7 cellular contexts compared by ENCODE assay signal in the genomic region with DNA sequence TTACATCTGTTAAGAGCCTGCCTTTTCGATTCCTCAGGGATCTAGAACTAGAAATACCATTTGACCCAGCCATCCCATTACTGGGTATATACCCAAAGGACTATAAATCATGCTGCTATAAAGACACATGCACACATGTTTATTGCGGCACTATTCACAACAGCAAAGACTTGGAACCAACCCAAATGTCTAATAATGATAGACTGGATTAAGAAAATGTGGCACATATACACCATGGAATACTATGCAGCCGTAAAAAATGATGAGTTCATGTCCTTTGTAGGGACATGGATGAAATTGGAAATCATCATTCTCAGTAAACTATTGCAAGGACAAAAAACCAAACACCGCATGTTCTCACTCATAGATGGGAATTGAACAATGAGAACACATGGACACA. TPM values are rescaled to one million over a fixed set of nuclear protein-coding genes. Genes with fewer than 3 reads are reported as not detected.
DNase-seq lines count a peak whose midpoint lies in the region; ATAC-seq and TF ChIP-seq lines count a peak whose summit lies in the region.
"Not testable (repeated sequence)": the region's sequence is repeated elsewhere in the genome, so short reads cannot be mapped to it uniquely, and the experiment has no call there.

No MANE protein-coding gene starts in this region.

- H3K4me2 ChIP-seq in DND-41 (ENCODE audit: insufficient read depth, low read length), result peak overlapping the region; percentile 87; the same call in 1 of the 2 replicates
- H3K4me2 ChIP-seq in PC-3 (ENCODE audit: low read length), result peak overlapping the region; percentile 99
- H3K4me2 ChIP-seq in smooth muscle cell, result peak overlapping the region; percentile 89

- POLR2A ChIA-PET in PC-3 (lab: Charles Lee; ENCODE audit: unreplicated experiment), result not testable (repeated sequence)

- H3K9ac ChIP-seq in DND-41 (ENCODE audit: low read depth, low read length); PC-3 (ENCODE audit: low read length); smooth muscle cell (ENCODE audit: low read depth): not testable (repeated sequence)

- DNase-seq in DND-41; PC-3; activated CD4-positive, alpha-beta T cell treated with anti-CD3 and anti-CD28 coated beads, Interleukin-2, amount 10 ng/mL, durations not matched to agents 24 days and 14 days; activated naive CD4-positive, alpha-beta T cell treated with anti-CD3 and anti-CD28 coated beads, Interleukin-2, amount 10 ng/mL, durations not matched to agents 7 days and 5 days; chondrocyte (ENCODE audit: low spot score); mesothelial cell of epicardium (ENCODE audit: low spot score in 2 of 2, unreplicated experiment in 2 of 2); smooth muscle cell (lab: John Stamatoyannopoulos, UW; ENCODE audit: unreplicated experiment): not testable (repeated sequence)

- H3K27ac ChIP-seq in DND-41 (ENCODE audit: low read length); PC-3 (ENCODE audit: low read length); smooth muscle cell (ENCODE audit: low read depth): not testable (repeated sequence)

- not testable (repeated sequence) for H3K9me2 ChIP-seq in PC-3 (replicated peaks; ENCODE audit: low read length)

- H3K27me3 Mint-ChIP-seq in activated CD4-positive, alpha-beta T cell treated with anti-CD3 and anti-CD28 coated beads, Interleukin-2, amount 10 ng/mL, durations not matched to agents 24 days and 14 days; activated naive CD4-positive, alpha-beta T cell treated with anti-CD3 and anti-CD28 coated beads, Interleukin-2, amount 10 ng/mL, durations not matched to agents 7 days and 5 days; chondrocyte (ENCODE audit: low read depth); mesothelial cell of epicardium (ENCODE audit: low read depth): not testable (repeated sequence)

- not testable (repeated sequence) for H3K4me3 ChIP-seq in DND-41 (ENCODE audit: low read depth in 1 of 2, low read length in 2 of 2); smooth muscle cell
- H3K4me3 ChIP-seq in PC-3 (ENCODE audit: low read length), result peak overlapping the region; percentile 81

- peaks cover 31% of the 10 kb centered on the region for H3K4me1 Mint-ChIP-seq in activated CD4-positive, alpha-beta T cell treated with anti-CD3 and anti-CD28 coated beads, Interleukin-2, amount 10 ng/mL, durations not matched to agents 24 days and 14 days
- peaks cover 47% of the 10 kb centered on the region for H3K4me1 Mint-ChIP-seq in activated naive CD4-positive, alpha-beta T cell treated with anti-CD3 and anti-CD28 coated beads, Interleukin-2, amount 10 ng/mL, durations not matched to agents 7 days and 5 days
- peaks cover 37% of the 10 kb centered on the region for H3K4me1 Mint-ChIP-seq in chondrocyte (ENCODE audit: low read depth)
- peaks cover 25% of the 10 kb centered on the region for H3K4me1 Mint-ChIP-seq in mesothelial cell of epicardium

- peaks cover 18% of the 10 kb centered on the region for H3F3A ChIP-seq in PC-3 (ENCODE audit: low read length, unreplicated experiment)
- H3F3A ChIP-seq in smooth muscle cell (ENCODE audit: low read depth), result not testable (repeated sequence)

- 89% methylated on average over 3 of the region's 4 CpGs for WGBS in smooth muscle cell (ENCODE audit: low lambda C conversion rate)

- peak overlapping the region; percentile 51 for H3K27ac Mint-ChIP-seq in activated CD4-positive, alpha-beta T cell treated with anti-CD3 and anti-CD28 coated beads, Interleukin-2, amount 10 ng/mL, durations not matched to agents 24 days and 14 days
- H3K27ac Mint-ChIP-seq in activated naive CD4-positive, alpha-beta T cell treated with anti-CD3 and anti-CD28 coated beads, Interleukin-2, amount 10 ng/mL, durations not matched to agents 7 days and 5 days, result peak overlapping the region; percentile 76
- H3K27ac Mint-ChIP-seq in chondrocyte (ENCODE audit: unreplicated experiment), result peak overlapping the region; percentile 51
- H3K27ac Mint-ChIP-seq in mesothelial cell of epicardium, result not testable (repeated sequence)

- not testable (repeated sequence) for H4K20me1 ChIP-seq in DND-41 (ENCODE audit: insufficient read depth, low read length); PC-3 (ENCODE audit: low read length); smooth muscle cell (ENCODE audit: low read depth)

- H3K79me2 ChIP-seq in DND-41 (ENCODE audit: insufficient read depth, low read length) (peaks cover 12% of the 10 kb centered on the region), PC-3 (ENCODE audit: low read length) (peaks cover 15% of the 10 kb centered on the region)
- H3K79me2 ChIP-seq in smooth muscle cell (ENCODE audit: low read depth), result not testable (repeated sequence)

- CTCF ChIA-PET in PC-3 (lab: Charles Lee); activated naive CD4-positive, alpha-beta T cell treated with anti-CD3 and anti-CD28 coated beads, Interleukin-2, amount 10 ng/mL, durations not matched to agents 7 days and 5 days (lab: Charles Lee): not testable (repeated sequence)

- H2AFZ ChIP-seq in DND-41 (ENCODE audit: low read depth, low read length); PC-3 (ENCODE audit: low read length); smooth muscle cell (ENCODE audit: low read depth): not testable (repeated sequence)

- peak overlapping the region; percentile 94 for H3K4me3 Mint-ChIP-seq in activated CD4-positive, alpha-beta T cell treated with anti-CD3 and anti-CD28 coated beads, Interleukin-2, amount 10 ng/mL, durations not matched to agents 24 days and 14 days
- H3K4me3 Mint-ChIP-seq in activated naive CD4-positive, alpha-beta T cell treated with anti-CD3 and anti-CD28 coated beads, Interleukin-2, amount 10 ng/mL, durations not matched to agents 7 days and 5 days, result peak overlapping the region; percentile 93
- peak overlapping the region; percentile 89 for H3K4me3 Mint-ChIP-seq in chondrocyte (ENCODE audit: unreplicated experiment)
- peak overlapping the region; percentile 91 for H3K4me3 Mint-ChIP-seq in mesothelial cell of epicardium

- H3K27me3 ChIP-seq in DND-41 (ENCODE audit: insufficient read depth, low read length, poor library complexity); PC-3 (ENCODE audit: low read length); smooth muscle cell (ENCODE audit: low read depth): not testable (repeated sequence)

- H3K9me3 Mint-ChIP-seq in activated CD4-positive, alpha-beta T cell treated with anti-CD3 and anti-CD28 coated beads, Interleukin-2, amount 10 ng/mL, durations not matched to agents 24 days and 14 days; activated naive CD4-positive, alpha-beta T cell treated with anti-CD3 and anti-CD28 coated beads, Interleukin-2, amount 10 ng/mL, durations not matched to agents 7 days and 5 days; chondrocyte (ENCODE audit: low read depth); mesothelial cell of epicardium: not testable (repeated sequence)

- intact Hi-C loops in PC-3 (cut with micrococcal nuclease); activated CD4-positive, alpha-beta T cell treated with anti-CD3 and anti-CD28 coated beads, Interleukin-2, amount 10 ng/mL, durations not matched to agents 24 days and 14 days (cut with micrococcal nuclease): not testable (repeated sequence)

- H3K36me3 Mint-ChIP-seq in activated CD4-positive, alpha-beta T cell treated with anti-CD3 and anti-CD28 coated beads, Interleukin-2, amount 10 ng/mL, durations not matched to agents 24 days and 14 days (ENCODE audit: low read depth), result peaks cover 27% of the 10 kb centered on the region
- H3K36me3 Mint-ChIP-seq in activated naive CD4-positive, alpha-beta T cell treated with anti-CD3 and anti-CD28 coated beads, Interleukin-2, amount 10 ng/mL, durations not matched to agents 7 days and 5 days, result peaks cover 35% of the 10 kb centered on the region
- H3K36me3 Mint-ChIP-seq in chondrocyte (ENCODE audit: low read depth); mesothelial cell of epicardium: not testable (repeated sequence)

- BruUV-seq in PC-3 (replicated peaks; lab: Mats Ljungman, UMichigan), result not testable (repeated sequence)

- not testable (repeated sequence) for H3K9me3 ChIP-seq in DND-41 (ENCODE audit: insufficient read depth, low read length, severe bottlenecking); PC-3 (ENCODE audit: low read length); smooth muscle cell (replicated peaks; ENCODE audit: low read depth)

- TF ChIP-seq CTCF in DND-41 (IDR thresholded peaks at IDR 0.05; ENCODE audit: borderline replicate concordance, extremely low read depth, low read length, poor library complexity, severe bottlenecking); PC-3 (conservative IDR thresholded peaks at IDR 0.05; ENCODE audit: low read depth, low read length); chondrocyte (IDR thresholded peaks at IDR 0.05); mesothelial cell of epicardium (IDR thresholded peaks at IDR 0.05; ENCODE audit: unreplicated experiment); smooth muscle cell (IDR thresholded peaks at IDR 0.05; ENCODE audit: borderline replicate concordance, insufficient read depth, poor library complexity, severe bottlenecking): not testable (repeated sequence)

- H3K4me1 ChIP-seq in DND-41 (ENCODE audit: insufficient read depth, low read length), result peaks cover 34% of the 10 kb centered on the region
- H3K4me1 ChIP-seq in PC-3 (ENCODE audit: insufficient read depth, low read length), result peaks cover 24% of the 10 kb centered on the region
- H3K4me1 ChIP-seq in smooth muscle cell (ENCODE audit: low read depth), result peaks cover 15% of the 10 kb centered on the region

- not testable (repeated sequence) for ATAC-seq in DND-41 (ENCODE audit: insufficient read depth, low read depth); PC-3

- peaks cover 17% of the 10 kb centered on the region; the same call in 1 of the 2 replicates for H3K36me3 ChIP-seq in DND-41 (ENCODE audit: insufficient read depth, low read length)
- not testable (repeated sequence) for H3K36me3 ChIP-seq in PC-3 (ENCODE audit: low read depth, low read length); smooth muscle cell (ENCODE audit: low read depth)

RNA-seq across cellular contexts. Expression of gene PEX11B, which starts 1.8 kb away (rescaled TPM):
- total RNA-seq in PC-3 (2014; rRNA removed), result 27.4 and 31.3 TPM in 2 replicates
- total RNA-seq in activated CD4-positive, alpha-beta T cell treated with anti-CD3 and anti-CD28 coated beads, Interleukin-2, amount 10 ng/mL, durations not matched to agents 24 days and 14 days, result 31.7 and 32.2 TPM in 2 replicates
- total RNA-seq in chondrocyte, result 28.3 to 29.9 TPM (median 28.5 TPM) in 3 replicates
- total RNA-seq in mesothelial cell of epicardium, result 26.8 to 27.2 TPM (median 26.9 TPM) in 3 replicates
- total RNA-seq in smooth muscle cell, result 22.8 and 34.3 TPM in 2 replicates
- 23.6 and 28.5 TPM in 2 replicates for polyA plus RNA-seq in smooth muscle cell

RNA-seq across cellular contexts. Expression of gene RBM8A, which starts 7.0 kb away (rescaled TPM):
- total RNA-seq in PC-3 (2014; rRNA removed) (459 and 482 TPM in 2 replicates), chondrocyte (86.8 to 121 TPM (median 90.5 TPM) in 3 replicates), mesothelial cell of epicardium (146 to 154 TPM (median 148 TPM) in 3 replicates), smooth muscle cell (143 and 144 TPM in 2 replicates)
- total RNA-seq in activated CD4-positive, alpha-beta T cell treated with anti-CD3 and anti-CD28 coated beads, Interleukin-2, amount 10 ng/mL, durations not matched to agents 24 days and 14 days, result 326 and 355 TPM in 2 replicates
- polyA plus RNA-seq in smooth muscle cell, result 195 and 211 TPM in 2 replicates

RNA-seq across cellular contexts. Expression of gene ITGA10, which starts 10.4 kb away (rescaled TPM):
- total RNA-seq in PC-3 (2014; rRNA removed) (0.81 and 1.9 TPM in 2 replicates), chondrocyte (23.5 to 39.9 TPM (median 25.7 TPM) in 3 replicates), mesothelial cell of epicardium (0.38 to 0.60 TPM (median 0.59 TPM) in 3 replicates), smooth muscle cell (0.27 and 0.40 TPM in 2 replicates)
- 1.7 and 2.4 TPM in 2 replicates for total RNA-seq in activated CD4-positive, alpha-beta T cell treated with anti-CD3 and anti-CD28 coated beads, Interleukin-2, amount 10 ng/mL, durations not matched to agents 24 days and 14 days
- 0.14 and 0.45 TPM in 2 replicates for polyA plus RNA-seq in smooth muscle cell

RNA-seq across cellular contexts. Expression of gene ANKRD35, which starts 34.6 kb away (rescaled TPM):
- total RNA-seq in PC-3 (2014; rRNA removed) (0.07 and 0.40 TPM in 2 replicates), chondrocyte (not detected in 3 replicates), mesothelial cell of epicardium (0.40 to 0.61 TPM (median 0.58 TPM) in 3 replicates), smooth muscle cell (1.1 and 1.8 TPM in 2 replicates)
- 0.40 TPM in 2 replicates for total RNA-seq in activated CD4-positive, alpha-beta T cell treated with anti-CD3 and anti-CD28 coated beads, Interleukin-2, amount 10 ng/mL, durations not matched to agents 24 days and 14 days
- 1.5 and 1.7 TPM in 2 replicates for polyA plus RNA-seq in smooth muscle cell

RNA-seq across cellular contexts. Expression of gene LIX1L, which starts 37.5 kb away (rescaled TPM):
- total RNA-seq in PC-3 (2014; rRNA removed) (12.5 and 13.6 TPM in 2 replicates), chondrocyte (50.3 to 57.1 TPM (median 53.0 TPM) in 3 replicates), mesothelial cell of epicardium (26.6 to 27.6 TPM (median 27.1 TPM) in 3 replicates), smooth muscle cell (23.2 and 32.7 TPM in 2 replicates)
- 37.8 and 38.4 TPM in 2 replicates for total RNA-seq in activated CD4-positive, alpha-beta T cell treated with anti-CD3 and anti-CD28 coated beads, Interleukin-2, amount 10 ng/mL, durations not matched to agents 24 days and 14 days
- 26.2 and 31.1 TPM in 2 replicates for polyA plus RNA-seq in smooth muscle cell
